ENCODE assay signal across 1 cellular context in the genomic region with DNA sequence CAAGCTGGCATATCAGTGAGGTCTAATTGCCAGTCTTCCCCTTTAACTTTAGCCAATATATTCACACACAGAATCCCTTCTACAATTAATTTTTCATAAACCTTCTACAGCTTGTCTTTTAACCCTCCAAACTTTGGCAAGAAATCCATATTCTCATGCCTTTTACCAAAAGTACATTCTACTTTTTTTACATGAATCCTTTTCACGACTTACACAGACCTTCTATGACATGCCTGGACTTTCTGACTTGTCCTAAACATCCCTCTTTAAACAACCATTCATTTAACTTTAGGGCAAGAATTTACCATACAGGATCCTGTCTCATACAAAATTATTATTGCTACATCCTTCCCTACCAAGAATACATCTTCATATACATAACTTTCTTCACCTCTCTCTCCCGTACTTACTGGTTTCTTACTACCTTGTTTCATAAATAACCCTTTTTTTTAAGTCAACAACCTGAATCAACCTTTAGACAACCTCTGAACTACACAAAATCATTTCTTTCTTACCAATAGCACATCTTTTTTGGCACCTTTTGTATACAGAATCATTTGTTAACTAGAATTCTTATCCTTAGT.
A peak's percentile ranks its signal among the peaks of the same experiment; 100 is the strongest.
TF ChIP-seq lines count a peak whose summit lies in the region.

No MANE protein-coding gene starts in this region.

TF ChIP-seq in HepG2, 621 proteins besides CTCF, POLR2A, EP300 and RAD21:
- TF ChIP-seq ZNF724P (CRISPR knock-in tag; IDR thresholded peaks at IDR 0.05; ENCODE audit: borderline replicate concordance), result peak; percentile 99
- TF ChIP-seq MXD4 (CRISPR knock-in tag; IDR thresholded peaks at IDR 0.05), result no peak
- peak; percentile 85 for TF ChIP-seq ZFP36 (IDR thresholded peaks at IDR 0.05; ENCODE audit: borderline replicate concordance, low read depth, low read length, partially characterized antibody)
- TF ChIP-seq FOXO1 (CRISPR knock-in tag; IDR thresholded peaks at IDR 0.05), result no peak
- no peak for TF ChIP-seq LCORL (IDR thresholded peaks at IDR 0.05)
- no peak for TF ChIP-seq LCORL (CRISPR knock-in tag; IDR thresholded peaks at IDR 0.05)
